1 cellular context compared by ENCODE assay signal in genomic region chr19:12965812-12966135, GRCh38.
A peak's percentile ranks its signal among the peaks of the same experiment; 100 is the strongest.
TF ChIP-seq lines count a peak whose summit lies in the region.

No MANE protein-coding gene starts in this region.

TF ChIP-seq in HEK293, 187 proteins besides CTCF, POLR2A, EP300 and RAD21:
- TF ChIP-seq ZNF341 (tag by site-specific recombination; IDR thresholded peaks at IDR 0.05; ENCODE audit: low read depth) (peak; percentile 6; the same call in 1 of the 2 replicates), ZNF768 (tag by site-specific recombination; IDR thresholded peaks at IDR 0.05) (0 out of 2 replicates have a peak, but pooled peaks have one; percentile 0), OVOL3 (tag by site-specific recombination; IDR thresholded peaks at IDR 0.05) (no peak), ZBTB11 (tag by site-specific recombination; conservative IDR thresholded peaks at IDR 0.05; ENCODE audit: low read depth) (0 out of 2 replicates have a peak, but pooled peaks have one; percentile 0), ZNF335 (tag by site-specific recombination; conservative IDR thresholded peaks at IDR 0.05) (peak; percentile 10)
